Comparison of ENCODE assay signal across 27 cellular contexts in the genomic region with DNA sequence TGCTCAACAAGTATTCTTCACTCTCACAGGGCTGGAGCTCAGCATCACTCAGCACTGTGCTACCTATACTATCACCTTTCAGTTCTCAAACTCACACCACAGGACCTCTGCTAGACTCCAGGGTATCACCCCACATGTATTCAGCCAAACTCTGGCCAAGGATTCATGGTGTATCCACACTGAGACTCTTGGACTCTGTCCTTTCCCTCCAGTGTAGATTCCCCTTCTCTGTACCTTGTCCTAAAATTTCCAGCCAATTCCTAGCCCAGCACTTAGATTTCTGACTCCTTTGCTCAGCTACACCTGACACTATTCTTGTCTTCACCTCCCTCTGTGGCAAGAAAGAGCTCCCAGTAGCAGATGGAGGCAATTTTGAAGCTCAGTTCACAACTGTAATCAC.
DNase-seq lines count a peak whose midpoint lies in the region; ATAC-seq, FAIRE-seq and TF ChIP-seq lines count a peak whose summit lies in the region.
"Had no signal": no experiment of that assay in that cellular context is flagged by ENCODE, and none has a peak within 500 bp of the region (broad histone marks: within the 10 kb centered on the region; RNA-seq: fewer than 3 reads in every experiment).

No MANE protein-coding gene starts in this region.

- BruUV-seq in HepG2 (replicated peaks; lab: Mats Ljungman, UMichigan) = no TSS peak

- no peak for TF ChIP-seq CTCF in liver (IDR thresholded peaks at IDR 0.05; ENCODE audit: low read depth, low read length, missing input control)
- no peak for TF ChIP-seq CTCF in HepG2 (CRISPR knock-in tag; IDR thresholded peaks at IDR 0.05)
- no peak for TF ChIP-seq CTCF in right lobe of liver (IDR thresholded peaks at IDR 0.05)
- TF ChIP-seq CTCF in lower lobe of right lung (IDR thresholded peaks at IDR 0.05) = no peak

- TF ChIP-seq RAD21 in liver (IDR thresholded peaks at IDR 0.05) (no peak), HepG2 (CRISPR knock-in tag; IDR thresholded peaks at IDR 0.05) (no peak)

- H3K27me3 ChIP-seq in liver (ENCODE audit: control insufficient read depth in 4 of 4, insufficient read depth in 4 of 4, low read length in 3 of 4) (no peaks in the 10 kb centered on the region), HepG2 (ENCODE audit: control insufficient read depth in 1 of 2, insufficient read depth in 2 of 2, low read length in 2 of 2) (no peaks in the 10 kb centered on the region), right lobe of liver (no peaks in the 10 kb centered on the region), lower lobe of right lung (ENCODE audit: low read depth) (no peaks in the 10 kb centered on the region)
- H3K27me3 ChIP-seq: BE2C, BLaER1 had no signal

- CTCF ChIA-PET in HepG2 (lab: Yijun Ruan, JAX; ENCODE audit: low intra/inter-chr PET ratio, low total read pairs) = no interaction called here

- no peaks in the 10 kb centered on the region for H3K9me3 ChIP-seq in liver (ENCODE audit: control insufficient read depth in 4 of 4, low read length in 3 of 4)
- H3K9me3 ChIP-seq in HepG2 (ENCODE audit: low read length) = no peaks in the 10 kb centered on the region
- H3K9me3 ChIP-seq in right lobe of liver = no peaks in the 10 kb centered on the region
- no peaks in the 10 kb centered on the region for H3K9me3 ChIP-seq in lower lobe of right lung
- H3K9me3 ChIP-seq: BE2C, BLaER1 had no signal

- H3K27ac ChIP-seq in liver (ENCODE audit: low read depth in 1 of 2, low read length in 2 of 2) = no peak overlapping the region
- H3K27ac ChIP-seq in HepG2 (ENCODE audit: extremely low read length, insufficient read depth, low read length) = no peak overlapping the region
- H3K27ac ChIP-seq in right lobe of liver = no peak overlapping the region
- no peak overlapping the region for H3K27ac ChIP-seq in lower lobe of right lung
- H3K27ac ChIP-seq: 22Rv1, BLaER1 had no signal

- in situ Hi-C loops in HepG2 (cut with HindIII; ENCODE audit: extremely low pct_ligation_motif_present, low pct_unique_long_range_greater_than_20kb) = no loop called here

- no peak overlapping the region for H2AFZ ChIP-seq in HepG2 (ENCODE audit: low read length)

- H3K4me1 ChIP-seq in liver (ENCODE audit: control insufficient read depth in 4 of 4, insufficient read depth in 4 of 4, low read length in 3 of 4) = peaks cover 3 to 36% (median 8%) of the 10 kb centered on the region in 4 donors
- H3K4me1 ChIP-seq in HepG2 (ENCODE audit: insufficient read depth, low read length) = no peaks in the 10 kb centered on the region
- H3K4me1 ChIP-seq in right lobe of liver = peaks cover 0 to 27% (median 7%) of the 10 kb centered on the region in 4 donors
- no peaks in the 10 kb centered on the region for H3K4me1 ChIP-seq in lower lobe of right lung
- H3K4me1 ChIP-seq: BE2C, BLaER1 had no signal

- POLR2A ChIA-PET in HepG2 (lab: Yijun Ruan, JAX) = no interaction called here

- H3K79me2 ChIP-seq in HepG2 (ENCODE audit: insufficient read depth, low read length) = no peaks in the 10 kb centered on the region

- no peak for TF ChIP-seq EP300 in HepG2 (IDR thresholded peaks at IDR 0.05; ENCODE audit: low read depth in 2 of 2, low read length in 2 of 2)
- no peak for TF ChIP-seq EP300 in HepG2 (CRISPR knock-in tag; IDR thresholded peaks at IDR 0.05; ENCODE audit: borderline replicate concordance)

- no peak overlapping the region for H3K4me3 Mint-ChIP-seq in activated T-cell treated with anti-CD3 and anti-CD28 coated beads, Interleukin-2, amount 50 U/mL, for 4 hours
- H3K4me3 Mint-ChIP-seq: CD14-positive monocyte; CD4-positive, alpha-beta memory T cell; CD4-positive, CD25-positive, alpha-beta regulatory T cell had no signal

- H3K27me3 Mint-ChIP-seq in activated T-cell treated with anti-CD3 and anti-CD28 coated beads, Interleukin-2, amount 50 U/mL, for 4 hours (ENCODE audit: low read depth) = no peaks in the 10 kb centered on the region
- H3K27me3 Mint-ChIP-seq: CD4-positive, alpha-beta memory T cell; CD4-positive, CD25-positive, alpha-beta regulatory T cell; CD8-positive, alpha-beta memory T cell had no signal

- no peak overlapping the region for H3K9ac ChIP-seq in liver (ENCODE audit: low read depth in 1 of 2, low read length in 2 of 2)
- H3K9ac ChIP-seq in HepG2 (ENCODE audit: insufficient read depth, low read depth, low read length) = no peak overlapping the region
- H3K9ac ChIP-seq: BLaER1 had no signal

- no peak for FAIRE-seq in HepG2 (lab: Jason Lieb, UNC)
- FAIRE-seq: A204.1, GM12878, GM12892, GM18507 had no signal

- no peak for ATAC-seq in HepG2
- peak; percentile 33 to 62 (median 39) for ATAC-seq in right lobe of liver
- ATAC-seq in activated T-cell treated with anti-CD3 and anti-CD28 coated beads, Interleukin-2, amount 50 U/mL, for 4 hours = no peak
- no peak for ATAC-seq in lower lobe of right lung
- ATAC-seq: GM12878 had no signal

- intact Hi-C loops in HepG2 (cut with micrococcal nuclease; ENCODE audit: unreplicated experiment) = no loop called here
- intact Hi-C loops in right lobe of liver (cut with DNase I) = no loop called here
- intact Hi-C loops in lower lobe of right lung (cut with DNase I) = no loop called here

- no peaks in the 10 kb centered on the region for H3K4me1 Mint-ChIP-seq in activated T-cell treated with anti-CD3 and anti-CD28 coated beads, Interleukin-2, amount 50 U/mL, for 4 hours (ENCODE audit: low read depth)
- H3K4me1 Mint-ChIP-seq: CD14-positive monocyte; CD4-positive, alpha-beta memory T cell; CD4-positive, CD25-positive, alpha-beta regulatory T cell; CD8-positive, alpha-beta memory T cell had no signal

- no peaks in the 10 kb centered on the region for H4K20me1 ChIP-seq in HepG2 (ENCODE audit: insufficient read depth, low read length)
- H4K20me1 ChIP-seq: BLaER1 had no signal

- no peaks in the 10 kb centered on the region for H3K36me3 ChIP-seq in liver (ENCODE audit: control insufficient read depth in 4 of 4, insufficient read depth in 3 of 4, low read depth in 1 of 4, low read length in 3 of 4)
- no peaks in the 10 kb centered on the region for H3K36me3 ChIP-seq in HepG2 (replicated peaks in 1 of 2; ENCODE audit: control insufficient read depth in 1 of 2, insufficient read depth in 2 of 2, low read length in 2 of 2)
- H3K36me3 ChIP-seq in right lobe of liver = no peaks in the 10 kb centered on the region
- no peaks in the 10 kb centered on the region for H3K36me3 ChIP-seq in lower lobe of right lung
- H3K36me3 ChIP-seq: BE2C, BLaER1 had no signal

- no peak overlapping the region for H3K4me2 ChIP-seq in HepG2 (ENCODE audit: low read depth, low read length)
- H3K4me2 ChIP-seq: BLaER1 had no signal

- TF ChIP-seq POLR2A in HepG2 (IDR thresholded peaks at IDR 0.05; ENCODE audit: insufficient read depth in 1 of 2, low read depth in 2 of 2, low read length in 2 of 2) (no peak), right lobe of liver (IDR thresholded peaks at IDR 0.05) (no peak)

- no peaks in the 10 kb centered on the region for H3K9me3 Mint-ChIP-seq in activated T-cell treated with anti-CD3 and anti-CD28 coated beads, Interleukin-2, amount 50 U/mL, for 4 hours

- H3K36me3 Mint-ChIP-seq in activated T-cell treated with anti-CD3 and anti-CD28 coated beads, Interleukin-2, amount 50 U/mL, for 4 hours (ENCODE audit: insufficient read depth) = no peaks in the 10 kb centered on the region
- H3K36me3 Mint-ChIP-seq: CD14-positive monocyte; CD4-positive, alpha-beta memory T cell; CD4-positive, CD25-positive, alpha-beta regulatory T cell; CD8-positive, alpha-beta memory T cell had no signal

- H3K4me3 ChIP-seq in liver (ENCODE audit: low read depth in 1 of 3, low read length in 3 of 3) (no peak overlapping the region), HepG2 (replicated peaks in 1 of 3; ENCODE audit: insufficient read depth in 1 of 3, low read depth in 2 of 3, low read length in 3 of 3) (no peak overlapping the region), right lobe of liver (no peak overlapping the region), lower lobe of right lung (no peak overlapping the region)
- H3K4me3 ChIP-seq: BLaER1, GM12878 had no signal

- DNase-seq in DMS 273 (lab: John Stamatoyannopoulos, UW; ENCODE audit: unreplicated experiment) = peak; percentile 10
- DNase-seq in DMS 273 treated with DMSO at 0.1 percent for 48 hours (lab: John Stamatoyannopoulos, UW) = no peak
- no peak for DNase-seq in HepG2 (ENCODE audit: low spot score)
- DNase-seq in right lobe of liver = no peak
- DNase-seq in activated T-cell treated with anti-CD3 and anti-CD28 coated beads, Interleukin-2, amount 50 U/mL, for 4 hours = no peak
- no peak for DNase-seq in lower lobe of right lung
- DNase-seq: ACHN; BE2C; C1 segment of cervical spinal cord; CD4-positive, alpha-beta memory T cell; CD4-positive, CD25-positive, alpha-beta regulatory T cell; CD8-positive, alpha-beta memory T cell; COR-L47; DMS153; DMS53; DMS79; DND-41; EL; GDM1 had no signal

TF ChIP-seq in liver, 16 proteins besides CTCF, POLR2A, EP300 and RAD21:
- TF ChIP-seq HNF4A (conservative IDR thresholded peaks at IDR 0.05) (peak; percentile 37 to 57), FOXA2 (IDR thresholded peaks at IDR 0.05) (no peak)
TF ChIP-seq in liver: peak in this region for 1.

TF ChIP-seq in HepG2, 621 proteins besides CTCF, POLR2A, EP300 and RAD21:
- TF ChIP-seq ZNF513 (CRISPR knock-in tag; conservative IDR thresholded peaks at IDR 0.05) (no peak), ZBTB7A (CRISPR knock-in tag; IDR thresholded peaks at IDR 0.05) (no peak), SMAD1 (CRISPR knock-in tag; IDR thresholded peaks at IDR 0.05; ENCODE audit: borderline replicate concordance, low read depth) (no peak), ZNF777 (CRISPR knock-in tag; IDR thresholded peaks at IDR 0.05) (no peak), RFX5 (IDR thresholded peaks at IDR 0.05; ENCODE audit: low read depth, low read length) (no peak), SMARCE1 (IDR thresholded peaks at IDR 0.05; ENCODE audit: borderline replicate concordance) (no peak), GTF2F1 (IDR thresholded peaks at IDR 0.05; ENCODE audit: low read length) (no peak)

Comparison
In these comparisons a context has a peak if more than half of its experiments do, and no peak if none do; other contexts are left out.
1. ATAC-seq: peak in right lobe of liver (4 of 4); none in HepG2 (single experiment), activated T-cell treated with anti-CD3 and anti-CD28 coated beads, Interleukin-2, amount 50 U/mL, for 4 hours (0 of 2) and lower lobe of right lung (0 of 2).